15 cellular contexts compared by ENCODE assay signal in the genomic region with DNA sequence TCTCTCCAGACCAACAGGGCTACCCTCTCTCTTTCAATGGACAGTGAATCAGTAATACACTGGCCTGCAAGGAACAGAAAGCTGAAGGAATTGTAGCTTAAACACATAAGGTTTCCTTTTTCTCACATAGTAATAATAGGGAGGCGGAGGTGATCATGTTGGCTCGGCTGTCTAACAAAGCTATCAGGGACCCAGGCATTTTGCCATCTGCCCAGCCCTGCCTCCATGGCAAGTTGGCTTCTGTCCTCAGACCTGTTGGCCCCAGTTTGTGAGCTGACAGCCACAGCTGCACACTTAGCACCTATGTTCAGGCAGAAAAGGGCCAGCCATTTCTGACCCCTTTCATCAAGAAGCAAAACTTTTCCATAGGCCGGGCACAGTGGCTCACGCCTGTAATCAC. TPM values are rescaled to one million over a fixed set of nuclear protein-coding genes. Genes with fewer than 3 reads are reported as not detected.
DNase-seq lines count a peak whose midpoint lies in the region; ATAC-seq and TF ChIP-seq lines count a peak whose summit lies in the region.
"Had no signal": no experiment of that assay in that cellular context is flagged by ENCODE, and none has a peak within 500 bp of the region (broad histone marks: within the 10 kb centered on the region; RNA-seq: fewer than 3 reads in every experiment).

No MANE protein-coding gene starts in this region.

- H3K27me3 Mint-ChIP-seq in endodermal cell (ENCODE audit: insufficient read depth) (peaks cover 2% of the 10 kb centered on the region), neural progenitor cell (ENCODE audit: insufficient read depth, low read depth) (peaks cover 3% of the 10 kb centered on the region)

- peak overlapping the region in 1 of 2 donors; percentile 32 for H3K27ac ChIP-seq in right atrium auricular region
- H3K27ac ChIP-seq in endodermal cell (ENCODE audit: low read depth, low read length), result no peak overlapping the region
- H3K27ac ChIP-seq in neural progenitor cell, result no peak overlapping the region

- peak; percentile 62 for ATAC-seq in Right ventricle myocardium inferior
- peak; percentile 78 for ATAC-seq in left lobe of liver
- no peak for ATAC-seq in HG02588 (IDR thresholded peaks at IDR 0.05; ENCODE audit: unreplicated experiment)

- no peak overlapping the region for H3K9ac ChIP-seq in endodermal cell (ENCODE audit: extremely low read depth, low read length, poor library complexity, severe bottlenecking)
- no peak overlapping the region for H3K9ac ChIP-seq in neural progenitor cell

- H3K4me1 Mint-ChIP-seq in endodermal cell, result peaks cover 6% of the 10 kb centered on the region
- peaks cover 29% of the 10 kb centered on the region for H3K4me1 Mint-ChIP-seq in neural progenitor cell

- H3F3A ChIP-seq in neural progenitor cell (ENCODE audit: low read depth), result peaks cover 3% of the 10 kb centered on the region

- no peaks in the 10 kb centered on the region for H4K20me1 ChIP-seq in neural progenitor cell (ENCODE audit: low read depth)

- 97 to 100% methylated on average over 2 to 4 of the region's 4 CpGs for WGBS in endodermal cell (ENCODE audit: insufficient coverage in 1 of 2, insufficient read length in 1 of 2), 2 experiments

- DNase-seq in Right ventricle myocardium inferior (ENCODE audit: missing footprints) (no peak), right atrium auricular region (ENCODE audit: low spot score) (no peak), left lobe of liver (ENCODE audit: low spot score) (peak; percentile 65), posterior vena cava (ENCODE audit: low spot score) (peak; percentile 47), endodermal cell (no peak), neural progenitor cell (ENCODE audit: low spot score) (no peak), GM19238 (ENCODE audit: insufficient read length, low spot score) (no peak)
- DNase-seq: C1 segment of cervical spinal cord, IMR-90, MV-4-11, NCI-H1417 treated with DMSO at 0.1 percent for 48 hours, NCI-H2029 treated with DMSO at 0.1 percent for 48 hours, NCI-H510A treated with DMSO at 0.1 percent for 48 hours had no signal

- no peak overlapping the region for H3K4me3 Mint-ChIP-seq in endodermal cell
- no peak overlapping the region for H3K4me3 Mint-ChIP-seq in neural progenitor cell

- H3K27me3 ChIP-seq in right atrium auricular region (no peaks in the 10 kb centered on the region), endodermal cell (ENCODE audit: control insufficient read depth, insufficient read depth, low read length, poor library complexity, severe bottlenecking) (no peaks in the 10 kb centered on the region), neural progenitor cell (no peaks in the 10 kb centered on the region)

- no peaks in the 10 kb centered on the region for H3K36me3 Mint-ChIP-seq in endodermal cell (ENCODE audit: low read depth)
- no peaks in the 10 kb centered on the region for H3K36me3 Mint-ChIP-seq in neural progenitor cell

- H3K9me3 ChIP-seq in right atrium auricular region (peaks cover 0 to 12% of the 10 kb centered on the region in 2 donors), endodermal cell (ENCODE audit: control insufficient read depth, low read length) (peaks cover 6% of the 10 kb centered on the region), neural progenitor cell (ENCODE audit: low read depth) (no peaks in the 10 kb centered on the region)
- H3K9me3 ChIP-seq: HAP-1 had no signal

- H3K27ac Mint-ChIP-seq in endodermal cell (no peak overlapping the region), neural progenitor cell (no peak overlapping the region)

- TF ChIP-seq CTCF in right atrium auricular region (IDR thresholded peaks at IDR 0.05) (no peak), endodermal cell (conservative IDR thresholded peaks at IDR 0.05) (no peak), neural progenitor cell (IDR thresholded peaks at IDR 0.05) (no peak)

- intact Hi-C loops in Right ventricle myocardium inferior (cut with DNase I) (no loop called here), posterior vena cava (cut with DNase I) (loop anchor here in 1 of 2 donors (5.0 kb wide), 1 partner anchor 1920 kb away; no protein-coding TSS in a partner anchor)

- H3K4me2 ChIP-seq in neural progenitor cell, result no peak overlapping the region

- H3K9me3 Mint-ChIP-seq in endodermal cell (peaks cover 2% of the 10 kb centered on the region), neural progenitor cell (no peaks in the 10 kb centered on the region)

- no peak overlapping the region for H2AFZ ChIP-seq in neural progenitor cell (replicated peaks)

- H3K79me2 ChIP-seq in neural progenitor cell (ENCODE audit: low read depth), result no peaks in the 10 kb centered on the region

- H3K4me1 ChIP-seq in right atrium auricular region (peaks cover 0 to 8% of the 10 kb centered on the region in 2 donors), endodermal cell (ENCODE audit: control insufficient read depth, insufficient read depth, low read length) (no peaks in the 10 kb centered on the region), neural progenitor cell (peaks cover 16% of the 10 kb centered on the region)
- H3K4me1 ChIP-seq: HAP-1 had no signal

- no peaks in the 10 kb centered on the region for H3K36me3 ChIP-seq in right atrium auricular region
- no peaks in the 10 kb centered on the region for H3K36me3 ChIP-seq in endodermal cell (ENCODE audit: control insufficient read depth, insufficient read depth, low read length)
- H3K36me3 ChIP-seq in neural progenitor cell, result no peaks in the 10 kb centered on the region
- H3K36me3 ChIP-seq: HAP-1 had no signal

- H3K4me3 ChIP-seq in right atrium auricular region, result no peak overlapping the region
- H3K4me3 ChIP-seq in endodermal cell (ENCODE audit: low read length), result no peak overlapping the region
- H3K4me3 ChIP-seq in neural progenitor cell, result no peak overlapping the region
- H3K4me3 ChIP-seq: HAP-1 had no signal

RNA-seq across cellular contexts. Expression of a gene that starts 2.0 kb away (rescaled TPM):
- total RNA-seq in Right ventricle myocardium inferior (not detected), right atrium auricular region (not detected), left lobe of liver (not detected), posterior vena cava (not detected), endodermal cell (not detected), neural progenitor cell (ENCODE audit: low replicate concordance) (not detected in 2 replicates)
- 0.39 TPM for polyA plus RNA-seq in endodermal cell (2013, experiment 1 of 2)
- 0.33 TPM for polyA plus RNA-seq in endodermal cell (2013, experiment 2 of 2)
- total RNA-seq: IMR-90 had no signal
- polyA plus RNA-seq: IMR-90 had no signal

RNA-seq across cellular contexts. Expression of a gene that starts 11.5 kb away (rescaled TPM):
- not detected for total RNA-seq in Right ventricle myocardium inferior
- under 1 TPM in 1 of 2 donors, not detected in 1; 0.19 TPM for total RNA-seq in right atrium auricular region
- not detected for total RNA-seq in left lobe of liver
- total RNA-seq in posterior vena cava, result not detected
- under 1 TPM in 1 of 2 donors, not detected in 1; 0.11 TPM for total RNA-seq in endodermal cell
- polyA plus RNA-seq in endodermal cell (2013, experiment 1 of 2), result 1.2 TPM
- polyA plus RNA-seq in endodermal cell (2013, experiment 2 of 2), result 0.70 TPM
- 0.19 TPM in 1 of 2 replicates, not detected in the other for total RNA-seq in neural progenitor cell (ENCODE audit: low replicate concordance)
- total RNA-seq: IMR-90 had no signal
- polyA plus RNA-seq: IMR-90 had no signal

RNA-seq across cellular contexts. Expression of a gene that starts 12.9 kb away (rescaled TPM):
- total RNA-seq in Right ventricle myocardium inferior (2.0 TPM), right atrium auricular region (1 to 10 TPM; 1.7 to 2.0 TPM), left lobe of liver (1.3 TPM), posterior vena cava (1 to 10 TPM; 2.2 to 3.0 TPM), endodermal cell (1 to 10 TPM; 6.5 to 6.7 TPM), neural progenitor cell (ENCODE audit: low replicate concordance) (12.2 and 14.6 TPM in 2 replicates)
- polyA plus RNA-seq in endodermal cell (2013, experiment 1 of 2), result 9.6 TPM
- polyA plus RNA-seq in endodermal cell (2013, experiment 2 of 2), result 9.6 TPM

RNA-seq across cellular contexts. Expression of a gene that starts 13.0 kb away (rescaled TPM):
- 39.0 TPM for total RNA-seq in Right ventricle myocardium inferior
- 10 to 100 TPM; 23.3 to 23.4 TPM for total RNA-seq in right atrium auricular region
- total RNA-seq in left lobe of liver, result 37.4 TPM
- total RNA-seq in posterior vena cava, result 10 to 100 TPM; 49.1 to 49.6 TPM
- 100 to 1,000 TPM; 105 to 116 TPM for total RNA-seq in endodermal cell
- 85.7 TPM for polyA plus RNA-seq in endodermal cell (2013, experiment 1 of 2)
- polyA plus RNA-seq in endodermal cell (2013, experiment 2 of 2), result 95.3 TPM
- 72.5 and 97.0 TPM in 2 replicates for total RNA-seq in neural progenitor cell (ENCODE audit: low replicate concordance)

RNA-seq across cellular contexts. Expression of a gene that starts 17.3 kb away (rescaled TPM):
- total RNA-seq in Right ventricle myocardium inferior, result 0.11 TPM
- total RNA-seq in right atrium auricular region, result under 1 TPM in 1 of 2 donors, not detected in 1; 0.20 TPM
- total RNA-seq in left lobe of liver, result not detected
- not detected for total RNA-seq in posterior vena cava
- not detected for total RNA-seq in endodermal cell
- polyA plus RNA-seq in endodermal cell (2013, experiment 1 of 2), result 8.4 TPM
- 3.4 TPM for polyA plus RNA-seq in endodermal cell (2013, experiment 2 of 2)
- not detected in 2 replicates for total RNA-seq in neural progenitor cell (ENCODE audit: low replicate concordance)
- total RNA-seq: IMR-90 had no signal
- polyA plus RNA-seq: IMR-90 had no signal

Comparison
In these comparisons a context has a peak if more than half of its experiments do, and no peak if none do; other contexts are left out.
1. DNase-seq: peak in left lobe of liver (single experiment) and posterior vena cava (single experiment); none in Right ventricle myocardium inferior (single experiment), right atrium auricular region (single experiment), endodermal cell (single experiment), neural progenitor cell (single experiment) and GM19238 (single experiment).